8 cellular contexts compared by ENCODE assay signal in the genomic region with DNA sequence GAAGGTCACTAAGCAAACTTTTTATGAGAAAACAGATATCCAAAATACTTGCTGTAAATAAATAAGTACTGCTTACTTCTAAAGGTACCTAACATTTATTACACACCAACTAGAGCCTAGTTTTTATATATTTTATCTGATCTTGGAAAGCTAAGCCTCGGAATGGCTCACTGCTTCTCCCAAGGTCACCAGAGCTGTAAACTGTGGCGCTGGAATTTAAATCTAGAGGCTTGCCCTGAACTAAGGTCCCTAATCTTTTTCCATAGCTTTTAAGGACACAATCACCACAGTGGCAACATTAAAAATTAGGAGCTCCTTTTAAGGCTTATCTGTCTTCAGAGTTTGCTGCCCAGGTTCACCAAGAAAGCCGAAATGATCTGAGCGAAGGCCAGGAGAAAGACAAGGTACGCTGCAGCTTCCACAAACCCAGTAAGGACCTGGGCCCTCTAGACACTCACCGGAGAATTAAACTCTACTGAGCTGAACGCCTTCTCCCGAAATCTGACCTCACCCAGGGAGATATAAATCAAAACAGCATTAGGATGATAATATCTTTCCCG. TPM values are rescaled to one million over a fixed set of nuclear protein-coding genes. Genes with fewer than 3 reads are reported as not detected.
DNase-seq lines count a peak whose midpoint lies in the region; ATAC-seq and TF ChIP-seq lines count a peak whose summit lies in the region.

No MANE protein-coding gene starts in this region.

- no peaks in the 10 kb centered on the region for H4K20me1 ChIP-seq in hepatocyte (ENCODE audit: insufficient read depth, poor library complexity, severe bottlenecking)

- no peaks in the 10 kb centered on the region for H3K27me3 Mint-ChIP-seq in T-helper 1 cell treated with Interleukin-12 subunit alpha and Interleukin-12 subunit beta and Interleukin-4 antibody, amounts not matched to agents 30 μg/mL and 1 μg/mL, for 36 hours (ENCODE audit: low read depth)

- under 1% methylated on average over 9 of the region's 9 CpGs for WGBS in hepatocyte (ENCODE audit: low lambda C conversion rate, missing lambda C conversion rate)

- DNase-seq in T-helper 1 cell (no peak), hepatocyte (ENCODE audit: low spot score) (peak; percentile 56), skeletal muscle cell (ENCODE audit: low read depth) (no peak)
- no peak for DNase-seq in activated naive CD4-positive, alpha-beta T cell treated with anti-CD3 and anti-CD28 coated beads, Interleukin-2, amount 50 U/mL, for 72 hours (ENCODE audit: low spot score in 2 of 2)
- no peak for DNase-seq in NK-92 treated with Interleukin-12 subunit alpha and Interleukin-12 subunit beta, amount 100 ng/mL, for 24 hours (lab: John Stamatoyannopoulos, UW)

- no peaks in the 10 kb centered on the region for H3K27me3 ChIP-seq in hepatocyte

- H3K36me3 ChIP-seq in hepatocyte (replicated peaks; ENCODE audit: insufficient read depth, low read depth), result no peaks in the 10 kb centered on the region

- peak overlapping the region; percentile 79 for H3K4me2 ChIP-seq in hepatocyte

- H3K4me3 Mint-ChIP-seq in T-helper 1 cell treated with Interleukin-12 subunit alpha and Interleukin-12 subunit beta and Interleukin-4 antibody, amounts not matched to agents 30 μg/mL and 1 μg/mL, for 36 hours, result peak overlapping the region; percentile 98

- no peak for TF ChIP-seq CTCF in hepatocyte (IDR thresholded peaks at IDR 0.05; ENCODE audit: poor library complexity)

- H3K27ac Mint-ChIP-seq in T-helper 1 cell treated with Interleukin-12 subunit alpha and Interleukin-12 subunit beta and Interleukin-4 antibody, amounts not matched to agents 30 μg/mL and 1 μg/mL, for 36 hours, result peak overlapping the region; percentile 93
- peak overlapping the region; percentile 94 to 95 for H3K27ac Mint-ChIP-seq in activated naive CD4-positive, alpha-beta T cell treated with anti-CD3 and anti-CD28 coated beads, Interleukin-2, amount 50 U/mL, for 72 hours

- H3K9me2 ChIP-seq in hepatocyte (replicated peaks; ENCODE audit: insufficient read depth), result no peaks in the 10 kb centered on the region

- H3K27ac ChIP-seq in hepatocyte, result peak overlapping the region; percentile 89

- peak overlapping the region; percentile 67 for H3K4me3 ChIP-seq in hepatocyte
- H3K4me3 ChIP-seq in skeletal muscle cell (ENCODE audit: low read depth, low read length), result peak overlapping the region; percentile 73

- ATAC-seq in HG03280 (IDR thresholded peaks at IDR 0.05; ENCODE audit: unreplicated experiment) (peak; percentile 4), GM21576 (IDR thresholded peaks at IDR 0.05; ENCODE audit: unreplicated experiment) (no peak)
- peak in 1 of 2 donors; percentile 7 for ATAC-seq in activated naive CD4-positive, alpha-beta T cell treated with anti-CD3 and anti-CD28 coated beads, Interleukin-2, amount 50 U/mL, for 72 hours

- peaks cover 4% of the 10 kb centered on the region for H3K4me1 ChIP-seq in hepatocyte (ENCODE audit: insufficient read depth)

- no peaks in the 10 kb centered on the region for H3K9me3 ChIP-seq in hepatocyte (ENCODE audit: low read depth)

- peaks cover 40% of the 10 kb centered on the region for H3K4me1 Mint-ChIP-seq in T-helper 1 cell treated with Interleukin-12 subunit alpha and Interleukin-12 subunit beta and Interleukin-4 antibody, amounts not matched to agents 30 μg/mL and 1 μg/mL, for 36 hours (ENCODE audit: low read depth)

- H2AFZ ChIP-seq in hepatocyte, result peak overlapping the region; percentile 40

- no peaks in the 10 kb centered on the region for H3K9me3 Mint-ChIP-seq in T-helper 1 cell treated with Interleukin-12 subunit alpha and Interleukin-12 subunit beta and Interleukin-4 antibody, amounts not matched to agents 30 μg/mL and 1 μg/mL, for 36 hours
- H3K9me3 Mint-ChIP-seq in activated naive CD4-positive, alpha-beta T cell treated with anti-CD3 and anti-CD28 coated beads, Interleukin-2, amount 50 U/mL, for 72 hours, result no peaks in the 10 kb centered on the region

- peaks cover 3% of the 10 kb centered on the region for H3K36me3 Mint-ChIP-seq in T-helper 1 cell treated with Interleukin-12 subunit alpha and Interleukin-12 subunit beta and Interleukin-4 antibody, amounts not matched to agents 30 μg/mL and 1 μg/mL, for 36 hours (ENCODE audit: low read depth)
- peaks cover 9 to 30% of the 10 kb centered on the region in 2 donors for H3K36me3 Mint-ChIP-seq in activated naive CD4-positive, alpha-beta T cell treated with anti-CD3 and anti-CD28 coated beads, Interleukin-2, amount 50 U/mL, for 72 hours

- H3K79me2 ChIP-seq in hepatocyte, result peaks cover 44% of the 10 kb centered on the region

RNA-seq across cellular contexts. Expression of gene CCNB1IP1, which starts 0.6 kb away (rescaled TPM):
- 100 to 1,000 TPM in 1 of 2 donors, 10 to 100 TPM in 1; 56.8 to 122 TPM for total RNA-seq in activated naive CD4-positive, alpha-beta T cell treated with anti-CD3 and anti-CD28 coated beads, Interleukin-2, amount 50 U/mL, for 72 hours
- total RNA-seq in hepatocyte, result 84.8 and 88.5 TPM in 2 replicates
- polyA plus RNA-seq in hepatocyte, result 21.0 and 21.3 TPM in 2 replicates

RNA-seq across cellular contexts. Expression of gene PARP2, which starts 11.0 kb away (rescaled TPM):
- 100 to 1,000 TPM in 1 of 2 donors, 10 to 100 TPM in 1; 45.9 to 121 TPM for total RNA-seq in activated naive CD4-positive, alpha-beta T cell treated with anti-CD3 and anti-CD28 coated beads, Interleukin-2, amount 50 U/mL, for 72 hours
- 9.8 and 13.9 TPM in 2 replicates for total RNA-seq in hepatocyte
- 23.4 and 28.5 TPM in 2 replicates for polyA plus RNA-seq in hepatocyte

RNA-seq across cellular contexts. Expression of gene TTC5, which starts 26.7 kb away (rescaled TPM):
- 10 to 100 TPM in 1 of 2 donors, 1 to 10 TPM in 1; 5.7 to 21.6 TPM for total RNA-seq in activated naive CD4-positive, alpha-beta T cell treated with anti-CD3 and anti-CD28 coated beads, Interleukin-2, amount 50 U/mL, for 72 hours
- total RNA-seq in hepatocyte, result 10.8 and 11.2 TPM in 2 replicates
- 13.0 and 17.4 TPM in 2 replicates for polyA plus RNA-seq in hepatocyte
